ENCODE assay signal across 22 cellular contexts in genomic region chr1:158104891-158105290, GRCh38.
"Had no signal": no experiment of that assay in that cellular context is flagged by ENCODE, and none has a peak within 500 bp of the region (broad histone marks: within the 10 kb centered on the region; RNA-seq: fewer than 3 reads in every experiment).

No MANE protein-coding gene starts in this region.

- H3K27me3 ChIP-seq: right lobe of liver, testis had no signal

- H3K4me1 ChIP-seq: right lobe of liver, testis had no signal

- H3K4me3 ChIP-seq: left ventricle myocardium inferior, lung, right lobe of liver, testis, transverse colon had no signal

- H3K27ac Mint-ChIP-seq: activated CD4-positive, alpha-beta memory T cell treated with anti-CD3 and anti-CD28 coated beads for 36 hours; activated naive CD4-positive, alpha-beta T cell treated with anti-CD3 and anti-CD28 coated beads, Interleukin-2, amount 10 ng/mL, durations not matched to agents 7 days and 5 days; dendritic cell treated with granulocyte-macrophage colony-stimulating factor and Interleukin-4, amounts not matched to agents 40 ng/mL and 50 ng/mL, for 4 days; endodermal cell; naive thymus-derived CD4-positive, alpha-beta T cell had no signal

- H3K4me1 Mint-ChIP-seq: central memory CD8-positive, alpha-beta T cell had no signal

- H3K9me3 ChIP-seq: left ventricle myocardium inferior, right lobe of liver, testis, transverse colon had no signal

- H3K36me3 ChIP-seq: left ventricle myocardium inferior, right lobe of liver, transverse colon had no signal

- ATAC-seq: esophagus mucosa; naive thymus-derived CD4-positive, alpha-beta T cell; right lobe of liver; stimulated activated naive CD8-positive, alpha-beta T cell treated with anti-CD3 and anti-CD28 coated beads, Interleukin-15, Interleukin-2, amounts not matched to agents 100 U/mL and 50 U/mL, for 24 hours had no signal

- H3K9me3 Mint-ChIP-seq: activated naive CD4-positive, alpha-beta T cell treated with anti-CD3 and anti-CD28 coated beads, Interleukin-2, amount 10 ng/mL, durations not matched to agents 7 days and 5 days; central memory CD8-positive, alpha-beta T cell; dendritic cell treated with granulocyte-macrophage colony-stimulating factor and Interleukin-4, amounts not matched to agents 40 ng/mL and 50 ng/mL, for 4 days; naive thymus-derived CD4-positive, alpha-beta T cell had no signal

- H3K27ac ChIP-seq: left ventricle myocardium inferior, right lobe of liver, testis, transverse colon had no signal

- H3K36me3 Mint-ChIP-seq: activated CD4-positive, alpha-beta memory T cell treated with anti-CD3 and anti-CD28 coated beads for 36 hours; activated naive CD4-positive, alpha-beta T cell treated with anti-CD3 and anti-CD28 coated beads, Interleukin-2, amount 10 ng/mL, durations not matched to agents 7 days and 5 days; naive thymus-derived CD4-positive, alpha-beta T cell had no signal

- H3K4me3 Mint-ChIP-seq: activated CD4-positive, alpha-beta memory T cell treated with anti-CD3 and anti-CD28 coated beads for 36 hours; activated naive CD4-positive, alpha-beta T cell treated with anti-CD3 and anti-CD28 coated beads, Interleukin-2, amount 10 ng/mL, durations not matched to agents 7 days and 5 days; central memory CD8-positive, alpha-beta T cell; dendritic cell treated with granulocyte-macrophage colony-stimulating factor and Interleukin-4, amounts not matched to agents 40 ng/mL and 50 ng/mL, for 4 days; endodermal cell; naive thymus-derived CD4-positive, alpha-beta T cell had no signal

- DNase-seq: activated CD4-positive, alpha-beta memory T cell treated with anti-CD3 and anti-CD28 coated beads for 36 hours; activated CD4-positive, alpha-beta T cell treated with anti-CD3 and anti-CD28 coated beads for 48 hours; activated CD8-positive, alpha-beta memory T cell treated with anti-CD3 and anti-CD28 coated beads, Interleukin-2, amount 50 U/mL, for 4 hours; activated gamma-delta T cell; activated naive CD4-positive, alpha-beta T cell treated with anti-CD3 and anti-CD28 coated beads, Interleukin-2, amount 10 ng/mL, durations not matched to agents 7 days and 5 days; activated T-cell treated with anti-CD3 and anti-CD28 coated beads, Interleukin-2, amount 50 U/mL, for 1 hour; foreskin fibroblast; head of caudate nucleus; hippocampal formation; left ventricle myocardium inferior; naive thymus-derived CD4-positive, alpha-beta T cell; posterior cingulate gyrus; right lobe of liver; stimulated activated CD4-positive, alpha-beta T cell treated with anti-CD3 and anti-CD28 coated beads, Interleukin-2, amount 100 ng/mL, for 48 hours; stimulated activated naive CD8-positive, alpha-beta T cell treated with anti-CD3 and anti-CD28 coated beads, Interleukin-15, Interleukin-2, amounts not matched to agents 100 U/mL and 50 U/mL, for 24 hours; testis; transverse colon had no signal
